Comparison of ENCODE assay signal across 1 cellular context in the genomic region with DNA sequence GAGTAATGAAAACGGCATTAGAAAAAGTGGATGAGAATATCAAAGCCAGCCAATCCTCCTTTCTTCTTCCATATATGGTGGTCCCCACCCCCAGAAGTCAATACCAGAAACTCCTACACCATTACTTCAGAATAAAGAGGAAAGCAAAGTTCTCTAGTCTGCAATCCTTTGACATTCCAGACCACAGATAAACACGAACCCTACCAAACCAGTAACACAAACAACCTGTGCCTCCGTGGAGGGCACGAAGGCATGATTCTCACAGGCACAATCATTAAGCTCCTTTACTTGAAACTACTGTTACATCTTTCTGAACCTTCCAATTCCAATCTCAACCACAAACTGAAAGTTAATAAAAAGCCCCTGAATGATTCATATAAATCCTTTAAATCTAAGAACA.
TF ChIP-seq lines count a peak whose summit lies in the region.

No MANE protein-coding gene starts in this region.

TF ChIP-seq in WTC11, 78 proteins besides CTCF, POLR2A, EP300 and RAD21 (continued from another document):
- TF ChIP-seq, protein P1, sequence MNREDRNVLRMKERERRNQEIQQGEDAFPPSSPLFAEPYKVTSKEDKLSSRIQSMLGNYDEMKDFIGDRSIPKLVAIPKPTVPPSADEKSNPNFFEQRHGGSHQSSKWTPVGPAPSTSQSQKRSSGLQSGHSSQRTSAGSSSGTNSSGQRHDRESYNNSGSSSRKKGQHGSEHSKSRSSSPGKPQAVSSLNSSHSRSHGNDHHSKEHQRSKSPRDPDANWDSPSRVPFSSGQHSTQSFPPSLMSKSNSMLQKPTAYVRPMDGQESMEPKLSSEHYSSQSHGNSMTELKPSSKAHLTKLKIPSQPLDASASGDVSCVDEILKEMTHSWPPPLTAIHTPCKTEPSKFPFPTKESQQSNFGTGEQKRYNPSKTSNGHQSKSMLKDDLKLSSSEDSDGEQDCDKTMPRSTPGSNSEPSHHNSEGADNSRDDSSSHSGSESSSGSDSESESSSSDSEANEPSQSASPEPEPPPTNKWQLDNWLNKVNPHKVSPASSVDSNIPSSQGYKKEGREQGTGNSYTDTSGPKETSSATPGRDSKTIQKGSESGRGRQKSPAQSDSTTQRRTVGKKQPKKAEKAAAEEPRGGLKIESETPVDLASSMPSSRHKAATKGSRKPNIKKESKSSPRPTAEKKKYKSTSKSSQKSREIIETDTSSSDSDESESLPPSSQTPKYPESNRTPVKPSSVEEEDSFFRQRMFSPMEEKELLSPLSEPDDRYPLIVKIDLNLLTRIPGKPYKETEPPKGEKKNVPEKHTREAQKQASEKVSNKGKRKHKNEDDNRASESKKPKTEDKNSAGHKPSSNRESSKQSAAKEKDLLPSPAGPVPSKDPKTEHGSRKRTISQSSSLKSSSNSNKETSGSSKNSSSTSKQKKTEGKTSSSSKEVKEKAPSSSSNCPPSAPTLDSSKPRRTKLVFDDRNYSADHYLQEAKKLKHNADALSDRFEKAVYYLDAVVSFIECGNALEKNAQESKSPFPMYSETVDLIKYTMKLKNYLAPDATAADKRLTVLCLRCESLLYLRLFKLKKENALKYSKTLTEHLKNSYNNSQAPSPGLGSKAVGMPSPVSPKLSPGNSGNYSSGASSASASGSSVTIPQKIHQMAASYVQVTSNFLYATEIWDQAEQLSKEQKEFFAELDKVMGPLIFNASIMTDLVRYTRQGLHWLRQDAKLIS (CRISPR knock-in tag; IDR thresholded peaks at IDR 0.05; ENCODE audit: borderline replicate concordance) = no peak
- TF ChIP-seq, protein P2, sequence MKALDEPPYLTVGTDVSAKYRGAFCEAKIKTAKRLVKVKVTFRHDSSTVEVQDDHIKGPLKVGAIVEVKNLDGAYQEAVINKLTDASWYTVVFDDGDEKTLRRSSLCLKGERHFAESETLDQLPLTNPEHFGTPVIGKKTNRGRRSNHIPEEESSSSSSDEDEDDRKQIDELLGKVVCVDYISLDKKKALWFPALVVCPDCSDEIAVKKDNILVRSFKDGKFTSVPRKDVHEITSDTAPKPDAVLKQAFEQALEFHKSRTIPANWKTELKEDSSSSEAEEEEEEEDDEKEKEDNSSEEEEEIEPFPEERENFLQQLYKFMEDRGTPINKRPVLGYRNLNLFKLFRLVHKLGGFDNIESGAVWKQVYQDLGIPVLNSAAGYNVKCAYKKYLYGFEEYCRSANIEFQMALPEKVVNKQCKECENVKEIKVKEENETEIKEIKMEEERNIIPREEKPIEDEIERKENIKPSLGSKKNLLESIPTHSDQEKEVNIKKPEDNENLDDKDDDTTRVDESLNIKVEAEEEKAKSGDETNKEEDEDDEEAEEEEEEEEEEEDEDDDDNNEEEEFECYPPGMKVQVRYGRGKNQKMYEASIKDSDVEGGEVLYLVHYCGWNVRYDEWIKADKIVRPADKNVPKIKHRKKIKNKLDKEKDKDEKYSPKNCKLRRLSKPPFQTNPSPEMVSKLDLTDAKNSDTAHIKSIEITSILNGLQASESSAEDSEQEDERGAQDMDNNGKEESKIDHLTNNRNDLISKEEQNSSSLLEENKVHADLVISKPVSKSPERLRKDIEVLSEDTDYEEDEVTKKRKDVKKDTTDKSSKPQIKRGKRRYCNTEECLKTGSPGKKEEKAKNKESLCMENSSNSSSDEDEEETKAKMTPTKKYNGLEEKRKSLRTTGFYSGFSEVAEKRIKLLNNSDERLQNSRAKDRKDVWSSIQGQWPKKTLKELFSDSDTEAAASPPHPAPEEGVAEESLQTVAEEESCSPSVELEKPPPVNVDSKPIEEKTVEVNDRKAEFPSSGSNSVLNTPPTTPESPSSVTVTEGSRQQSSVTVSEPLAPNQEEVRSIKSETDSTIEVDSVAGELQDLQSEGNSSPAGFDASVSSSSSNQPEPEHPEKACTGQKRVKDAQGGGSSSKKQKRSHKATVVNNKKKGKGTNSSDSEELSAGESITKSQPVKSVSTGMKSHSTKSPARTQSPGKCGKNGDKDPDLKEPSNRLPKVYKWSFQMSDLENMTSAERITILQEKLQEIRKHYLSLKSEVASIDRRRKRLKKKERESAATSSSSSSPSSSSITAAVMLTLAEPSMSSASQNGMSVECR (CRISPR knock-in tag; IDR thresholded peaks at IDR 0.05; ENCODE audit: borderline replicate concordance) = no peak
- no peak for TF ChIP-seq NFYB (CRISPR knock-in tag; conservative IDR thresholded peaks at IDR 0.05; ENCODE audit: low read depth)
- no peak for TF ChIP-seq ZNF396 (CRISPR knock-in tag; IDR thresholded peaks at IDR 0.05; ENCODE audit: borderline replicate concordance)
- no peak for TF ChIP-seq ESRRA (CRISPR knock-in tag; IDR thresholded peaks at IDR 0.05; ENCODE audit: borderline replicate concordance)
- TF ChIP-seq, protein P3, sequence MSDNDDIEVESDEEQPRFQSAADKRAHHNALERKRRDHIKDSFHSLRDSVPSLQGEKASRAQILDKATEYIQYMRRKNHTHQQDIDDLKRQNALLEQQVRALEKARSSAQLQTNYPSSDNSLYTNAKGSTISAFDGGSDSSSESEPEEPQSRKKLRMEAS (CRISPR knock-in tag; IDR thresholded peaks at IDR 0.05) = no peak
- TF ChIP-seq ZNF219 (CRISPR knock-in tag; IDR thresholded peaks at IDR 0.05; ENCODE audit: borderline replicate concordance) = no peak
- no peak for TF ChIP-seq TEAD4 (CRISPR knock-in tag; IDR thresholded peaks at IDR 0.05)
- no peak for TF ChIP-seq ZNF317 (CRISPR knock-in tag; IDR thresholded peaks at IDR 0.05; ENCODE audit: borderline replicate concordance, low read depth)
- TF ChIP-seq FOXP1 (CRISPR knock-in tag; IDR thresholded peaks at IDR 0.05; ENCODE audit: borderline replicate concordance) = no peak
